Comparison of ENCODE assay signal across 12 cellular contexts in the genomic region with DNA sequence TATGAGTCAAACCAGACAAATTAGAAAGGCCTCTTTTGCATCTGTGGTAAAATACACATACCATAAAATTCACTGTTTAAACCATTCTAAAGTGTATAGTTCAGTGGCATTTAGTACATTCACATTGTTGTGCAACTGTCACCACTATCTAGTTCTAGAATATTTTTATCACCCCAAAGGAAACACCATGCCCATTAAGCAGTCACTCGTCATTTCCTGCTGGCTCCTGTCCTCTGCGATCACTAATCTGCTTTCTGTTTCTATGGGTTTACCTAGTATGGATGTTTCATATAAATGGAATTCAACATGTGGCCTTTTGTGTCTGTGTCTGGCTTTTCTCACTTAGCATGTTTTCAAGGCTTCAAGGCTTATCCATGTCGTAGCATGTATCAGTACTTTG.
DNase-seq lines count a peak whose midpoint lies in the region; ATAC-seq and TF ChIP-seq lines count a peak whose summit lies in the region.
"Had no signal": no experiment of that assay in that cellular context is flagged by ENCODE, and none has a peak within 500 bp of the region (broad histone marks: within the 10 kb centered on the region; RNA-seq: fewer than 3 reads in every experiment).

No MANE protein-coding gene starts in this region.

- H3K36me3 ChIP-seq in trophoblast cell (ENCODE audit: control insufficient read depth in 1 of 2, insufficient read depth in 2 of 2, low read length in 2 of 2): no peaks in the 10 kb centered on the region
- H3K36me3 ChIP-seq: stomach had no signal

- H3K79me1 ChIP-seq in trophoblast cell (ENCODE audit: low read length): peaks cover 2% of the 10 kb centered on the region

- H4K8ac ChIP-seq in trophoblast cell (ENCODE audit: low read depth, low read length): no peak overlapping the region

- H3K27ac Mint-ChIP-seq in stimulated activated memory B cell treated with anti-CD40 and anti-IgM and Interleukin-4, amounts not matched to agents 10 μg/mL and 1 μg/mL and 100 μg/mL, for 72 hours: no peak overlapping the region

- H3K4me1 Mint-ChIP-seq in stimulated activated memory B cell treated with anti-CD40 and anti-IgM and Interleukin-4, amounts not matched to agents 10 μg/mL and 1 μg/mL and 100 μg/mL, for 72 hours: peaks cover 6% of the 10 kb centered on the region

- H4K12ac ChIP-seq in trophoblast cell (ENCODE audit: low read depth, low read length): no peak overlapping the region

- H2BK5ac ChIP-seq in trophoblast cell (ENCODE audit: low read depth, low read length, poor library complexity): no peak overlapping the region

- in situ Hi-C loops in astrocyte of the spinal cord (cut with HindIII; ENCODE audit: low sequenced_read_pairs): no loop called here

- ATAC-seq in GM19467 (IDR thresholded peaks at IDR 0.05; ENCODE audit: unreplicated experiment) (peak; percentile 64), GM21526 (IDR thresholded peaks at IDR 0.05; ENCODE audit: low FRiP score, unreplicated experiment) (no peak)
- ATAC-seq in stimulated activated memory B cell treated with anti-CD40 and anti-IgM and Interleukin-4, amounts not matched to agents 10 μg/mL and 1 μg/mL and 100 μg/mL, for 72 hours: no peak
- ATAC-seq: left cardiac atrium had no signal

- no peak overlapping the region for H2BK12ac ChIP-seq in trophoblast cell (ENCODE audit: low read length)

- no peak overlapping the region for H3K14ac ChIP-seq in trophoblast cell (ENCODE audit: low read length)

- no CpG with 5 or more reads among the region's 3 CpGs for WGBS in trophoblast cell (ENCODE audit: extremely low coverage, insufficient coverage, insufficient read length)

- H3K9me3 Mint-ChIP-seq in stimulated activated memory B cell treated with anti-CD40 and anti-IgM and Interleukin-4, amounts not matched to agents 10 μg/mL and 1 μg/mL and 100 μg/mL, for 72 hours: no peaks in the 10 kb centered on the region

- no peaks in the 10 kb centered on the region for H3K9me3 ChIP-seq in trophoblast cell (ENCODE audit: insufficient read depth, low read depth, low read length)
- H3K9me3 ChIP-seq: stomach had no signal

- H3K23ac ChIP-seq in trophoblast cell (ENCODE audit: low read length): no peak overlapping the region

- no peak overlapping the region for H3K4me3 ChIP-seq in astrocyte of the spinal cord (ENCODE audit: low read depth, low read length)
- H3K4me3 ChIP-seq in trophoblast cell (ENCODE audit: low read depth, low read length): no peak overlapping the region
- H3K4me3 ChIP-seq: skin epidermis, stomach had no signal

- no peak for TF ChIP-seq CTCF in astrocyte of the spinal cord (IDR thresholded peaks at IDR 0.05; ENCODE audit: low read depth, low read length)

- H3K4me3 Mint-ChIP-seq in stimulated activated memory B cell treated with anti-CD40 and anti-IgM and Interleukin-4, amounts not matched to agents 10 μg/mL and 1 μg/mL and 100 μg/mL, for 72 hours: no peak overlapping the region

- no peaks in the 10 kb centered on the region for H3K27me3 ChIP-seq in trophoblast cell (ENCODE audit: insufficient read depth, low read length)
- H3K27me3 ChIP-seq: stomach had no signal

- H2AFZ ChIP-seq in trophoblast cell (ENCODE audit: insufficient read depth, low read length, poor library complexity): no peak overlapping the region

- no peak overlapping the region for H2BK120ac ChIP-seq in trophoblast cell (ENCODE audit: insufficient read depth, low read length, poor library complexity)

- no peaks in the 10 kb centered on the region for H3K36me3 Mint-ChIP-seq in stimulated activated memory B cell treated with anti-CD40 and anti-IgM and Interleukin-4, amounts not matched to agents 10 μg/mL and 1 μg/mL and 100 μg/mL, for 72 hours

- no peak overlapping the region for H3K4me2 ChIP-seq in trophoblast cell (ENCODE audit: low read length)

- DNase-seq in Kasumi-1 (lab: John Stamatoyannopoulos, UW) (peak; percentile 56 to 66), astrocyte of the spinal cord (ENCODE audit: low read depth, low spot score) (peak; percentile 85), trophoblast cell (peak; percentile 47 to 61), NCI-H446 treated with DMSO at 0.1 percent for 48 hours (lab: John Stamatoyannopoulos, UW) (no peak), NCI-H1092 (lab: John Stamatoyannopoulos, UW) (no peak)
- DNase-seq: left cardiac atrium, NCI-H1417 treated with DMSO at 0.1 percent for 48 hours, stomach had no signal

- H2AK5ac ChIP-seq in trophoblast cell (ENCODE audit: low read length): no peak overlapping the region

- no peak overlapping the region for H3K18ac ChIP-seq in trophoblast cell (ENCODE audit: low read length)

- no peak overlapping the region for H3K4ac ChIP-seq in trophoblast cell (ENCODE audit: low read depth, low read length)

- H4K91ac ChIP-seq in trophoblast cell (ENCODE audit: low read depth, low read length): no peak overlapping the region

- H3K4me1 ChIP-seq in trophoblast cell (ENCODE audit: control insufficient read depth in 1 of 2, insufficient read depth in 2 of 2, low read length in 2 of 2): peaks cover 0 to 2% of the 10 kb centered on the region in 2 experiments

- H3K9ac ChIP-seq in trophoblast cell (ENCODE audit: low read length): no peak overlapping the region

- no peaks in the 10 kb centered on the region for H3K79me2 ChIP-seq in trophoblast cell (ENCODE audit: control insufficient read depth, insufficient read depth, low read length, poor library complexity)

- H3K27me3 Mint-ChIP-seq in stimulated activated memory B cell treated with anti-CD40 and anti-IgM and Interleukin-4, amounts not matched to agents 10 μg/mL and 1 μg/mL and 100 μg/mL, for 72 hours: no peaks in the 10 kb centered on the region

- peak overlapping the region; percentile 48 for H3K27ac ChIP-seq in trophoblast cell (ENCODE audit: low read depth, low read length)
- H3K27ac ChIP-seq: stomach had no signal

Comparison
In these comparisons a context has a peak if more than half of its experiments do, and no peak if none do; other contexts are left out.
1. DNase-seq: peak in Kasumi-1 (2 of 2), astrocyte of the spinal cord (single experiment) and trophoblast cell (2 of 2); none in NCI-H446 treated with DMSO at 0.1 percent for 48 hours (single experiment) and NCI-H1092 (single experiment).